26 cellular contexts compared by ENCODE assay signal in genomic region chr1:1947493-1947892, GRCh38. TPM values are rescaled to one million over a fixed set of nuclear protein-coding genes. Genes with fewer than 3 reads are reported as not detected.
DNase-seq lines count a peak whose midpoint lies in the region; ATAC-seq and TF ChIP-seq lines count a peak whose summit lies in the region.
"Had no signal": no experiment of that assay in that cellular context is flagged by ENCODE, and none has a peak within 500 bp of the region (broad histone marks: within the 10 kb centered on the region; RNA-seq: fewer than 3 reads in every experiment).

No MANE protein-coding gene starts in this region.

- peaks cover 0 to 18% (median 10%) of the 10 kb centered on the region in 6 donors for H3K4me1 ChIP-seq in spleen
- peaks cover 5% of the 10 kb centered on the region for H3K4me1 ChIP-seq in CD8-positive, alpha-beta T cell (ENCODE audit: insufficient read depth, low read length)
- H3K4me1 ChIP-seq: ascending aorta had no signal

- H3K27me3 ChIP-seq in H7 (ENCODE audit: control insufficient read depth, insufficient read depth, low read length) (no peaks in the 10 kb centered on the region), spleen (replicated peaks in 1 of 7) (peaks cover 0 to 24% (median 0%) of the 10 kb centered on the region in 7 donors)
- no peaks in the 10 kb centered on the region for H3K27me3 ChIP-seq in CD8-positive, alpha-beta T cell (ENCODE audit: insufficient read depth, low read length)
- H3K27me3 ChIP-seq: ascending aorta had no signal

- peaks cover 3% of the 10 kb centered on the region for H3K4me1 Mint-ChIP-seq in CD8-positive, alpha-beta T cell (ENCODE audit: low read depth)
- peaks cover 4% of the 10 kb centered on the region; the same call in 1 of the 2 replicates for H3K4me1 Mint-ChIP-seq in WTC11
- H3K4me1 Mint-ChIP-seq: activated naive CD4-positive, alpha-beta T cell treated with anti-CD3 and anti-CD28 coated beads, Interleukin-2, amount 50 U/mL, for 24 hours had no signal

- no peak for TF ChIP-seq CTCF in spleen (IDR thresholded peaks at IDR 0.05 in 8 of 11, conservative IDR thresholded peaks at IDR 0.05 in 3 of 11)
- TF ChIP-seq CTCF in CD8-positive, alpha-beta T cell (IDR thresholded peaks at IDR 0.05): no peak
- no peak for TF ChIP-seq CTCF in WTC11 (IDR thresholded peaks at IDR 0.05)

- H3K27ac ChIP-seq in spleen: no peak overlapping the region
- no peak overlapping the region for H3K27ac ChIP-seq in CD8-positive, alpha-beta T cell (ENCODE audit: low read depth, low read length)
- H3K27ac ChIP-seq: ascending aorta, epithelial cell of prostate, SJSA1, tibial nerve had no signal

- WGBS in spleen, 5 donors: 77 to 88% (median 82%) methylated on average over 14 of the region's 14 CpGs

- H3K36me3 Mint-ChIP-seq in CD8-positive, alpha-beta T cell: no peaks in the 10 kb centered on the region
- H3K36me3 Mint-ChIP-seq in WTC11: no peaks in the 10 kb centered on the region
- H3K36me3 Mint-ChIP-seq: activated naive CD4-positive, alpha-beta T cell treated with anti-CD3 and anti-CD28 coated beads, Interleukin-2, amount 50 U/mL, for 24 hours had no signal

- no peaks in the 10 kb centered on the region for H3K9me3 Mint-ChIP-seq in CD8-positive, alpha-beta T cell
- peaks cover 11% of the 10 kb centered on the region for H3K9me3 Mint-ChIP-seq in WTC11

- CTCF ChIA-PET in CD8-positive, alpha-beta T cell (lab: Charles Lee): interaction anchor here (0.6 to 1.3 kb wide), 3 partner anchors 97 to 216 kb away, joined by 3 read pairs; no protein-coding TSS in a partner anchor
- CTCF ChIA-PET in WTC11 (lab: Charles Lee): interaction anchor here (1.5 to 2.5 kb wide), 4 partner anchors 13 to 99 kb away, joined by 3 to 10 read pairs (median 7); no protein-coding TSS in a partner anchor

- POLR2A ChIA-PET in CD8-positive, alpha-beta T cell (lab: Charles Lee): no interaction called here
- POLR2A ChIA-PET in WTC11 (lab: Charles Lee): no interaction called here

- no peak overlapping the region for H3K4me3 Mint-ChIP-seq in CD8-positive, alpha-beta T cell
- no peak overlapping the region for H3K4me3 Mint-ChIP-seq in WTC11
- H3K4me3 Mint-ChIP-seq: activated naive CD4-positive, alpha-beta T cell treated with anti-CD3 and anti-CD28 coated beads, Interleukin-2, amount 50 U/mL, for 24 hours; stimulated activated naive CD8-positive, alpha-beta T cell treated with anti-CD3 and anti-CD28 coated beads, Interleukin-15, Interleukin-2, amounts not matched to agents 100 ng/mL and 50 ng/mL, for 24 hours had no signal

- H3K36me3 ChIP-seq in H7 (replicated peaks; ENCODE audit: control insufficient read depth, insufficient read depth, low read length): no peaks in the 10 kb centered on the region
- H3K36me3 ChIP-seq in spleen: no peaks in the 10 kb centered on the region
- H3K36me3 ChIP-seq in CD8-positive, alpha-beta T cell (ENCODE audit: insufficient read depth, low read length): no peaks in the 10 kb centered on the region
- H3K36me3 ChIP-seq: ascending aorta, SJSA1, tibial nerve had no signal

- peaks cover 0 to 16% (median 6%) of the 10 kb centered on the region in 8 donors for H3K9me3 ChIP-seq in spleen
- no peaks in the 10 kb centered on the region for H3K9me3 ChIP-seq in CD8-positive, alpha-beta T cell (ENCODE audit: low read length)
- H3K9me3 ChIP-seq: ascending aorta, SJSA1, tibial nerve had no signal

- no peak for TF ChIP-seq POLR2A in spleen (IDR thresholded peaks at IDR 0.05)

- intact Hi-C loops in spleen (cut with DNase I; ENCODE audit: low total_unique reads): loop anchor here (10.0 kb wide), 1 partner anchor 97 kb away; no protein-coding TSS in a partner anchor
- intact Hi-C loops in CD8-positive, alpha-beta T cell (cut with DNase I, micrococcal nuclease): loop anchor here in 1 of 2 experiments (10.0 kb wide), 1 partner anchor 217 kb away; no protein-coding TSS in a partner anchor

- no peak overlapping the region for H3K4me3 ChIP-seq in H7 (ENCODE audit: insufficient read depth, low read depth, low read length)
- no peak overlapping the region for H3K4me3 ChIP-seq in spleen
- H3K4me3 ChIP-seq in CD8-positive, alpha-beta T cell (ENCODE audit: low read depth, low read length): no peak overlapping the region
- H3K4me3 ChIP-seq: ascending aorta, SJSA1, tibial nerve had no signal

- peak; percentile 32 for DNase-seq in NCI-H146 (lab: John Stamatoyannopoulos, UW)
- no peak for DNase-seq in NCI-H146 treated with DMSO at 0.1 percent for 48 hours (lab: John Stamatoyannopoulos, UW; ENCODE audit: unreplicated experiment)
- DNase-seq in H7: peak; percentile 37
- DNase-seq in SHP77 (lab: John Stamatoyannopoulos, UW): peak; percentile 79 to 91
- peak; percentile 35 for DNase-seq in spleen
- DNase-seq in CD8-positive, alpha-beta T cell: no peak
- no peak for DNase-seq in WTC11 (ENCODE audit: low spot score)
- DNase-seq: 8988T; activated CD4-positive, alpha-beta T cell treated with anti-CD3 and anti-CD28 coated beads for 48 hours; cerebellar nuclear complex; GOT3; NCI-H1436; NCI-H2227 treated with DMSO at 0.1 percent for 48 hours; NK-92 treated with Interleukin-12 subunit alpha and Interleukin-12 subunit beta, amount 100 ng/mL, for 24 hours; stimulated activated CD4-positive, alpha-beta T cell treated with anti-CD3 and anti-CD28 coated beads, Interleukin-4, amount 100 ng/mL, for 1 hour; T-helper 1 cell had no signal

- H3K27me3 Mint-ChIP-seq in CD8-positive, alpha-beta T cell (ENCODE audit: low read depth): peaks cover 7% of the 10 kb centered on the region
- no peaks in the 10 kb centered on the region for H3K27me3 Mint-ChIP-seq in WTC11 (ENCODE audit: low read depth)
- H3K27me3 Mint-ChIP-seq: activated naive CD4-positive, alpha-beta T cell treated with anti-CD3 and anti-CD28 coated beads, Interleukin-2, amount 50 U/mL, for 24 hours had no signal

- no peak for ATAC-seq in CD8-positive, alpha-beta T cell
- ATAC-seq in HG02759 (IDR thresholded peaks at IDR 0.05; ENCODE audit: unreplicated experiment) (no peak), WTC11 (no peak)

- H3K27ac Mint-ChIP-seq in CD8-positive, alpha-beta T cell: no peak overlapping the region
- no peak overlapping the region for H3K27ac Mint-ChIP-seq in WTC11
- H3K27ac Mint-ChIP-seq: activated naive CD4-positive, alpha-beta T cell treated with anti-CD3 and anti-CD28 coated beads, Interleukin-2, amount 50 U/mL, for 24 hours; stimulated activated naive CD8-positive, alpha-beta T cell treated with anti-CD3 and anti-CD28 coated beads, Interleukin-15, Interleukin-2, amounts not matched to agents 100 ng/mL and 50 ng/mL, for 24 hours had no signal

TF ChIP-seq in WTC11, 78 proteins besides CTCF, POLR2A, EP300 and RAD21 (continues in another document):
- TF ChIP-seq, protein P1, sequence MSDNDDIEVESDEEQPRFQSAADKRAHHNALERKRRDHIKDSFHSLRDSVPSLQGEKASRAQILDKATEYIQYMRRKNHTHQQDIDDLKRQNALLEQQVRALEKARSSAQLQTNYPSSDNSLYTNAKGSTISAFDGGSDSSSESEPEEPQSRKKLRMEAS (CRISPR knock-in tag; IDR thresholded peaks at IDR 0.05): no peak
- no peak for TF ChIP-seq JUN (CRISPR knock-in tag; IDR thresholded peaks at IDR 0.05)
- TF ChIP-seq, protein P2, sequence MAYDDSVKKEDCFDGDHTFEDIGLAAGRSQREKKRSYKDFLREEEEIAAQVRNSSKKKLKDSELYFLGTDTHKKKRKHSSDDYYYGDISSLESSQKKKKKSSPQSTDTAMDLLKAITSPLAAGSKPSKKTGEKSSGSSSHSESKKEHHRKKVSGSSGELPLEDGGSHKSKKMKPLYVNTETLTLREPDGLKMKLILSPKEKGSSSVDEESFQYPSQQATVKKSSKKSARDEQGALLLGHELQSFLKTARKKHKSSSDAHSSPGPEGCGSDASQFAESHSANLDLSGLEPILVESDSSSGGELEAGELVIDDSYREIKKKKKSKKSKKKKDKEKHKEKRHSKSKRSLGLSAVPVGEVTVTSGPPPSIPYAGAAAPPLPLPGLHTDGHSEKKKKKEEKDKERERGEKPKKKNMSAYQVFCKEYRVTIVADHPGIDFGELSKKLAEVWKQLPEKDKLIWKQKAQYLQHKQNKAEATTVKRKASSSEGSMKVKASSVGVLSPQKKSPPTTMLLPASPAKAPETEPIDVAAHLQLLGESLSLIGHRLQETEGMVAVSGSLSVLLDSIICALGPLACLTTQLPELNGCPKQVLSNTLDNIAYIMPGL (CRISPR knock-in tag; IDR thresholded peaks at IDR 0.05): no peak

RNA-seq across cellular contexts. Expression of gene TMEM52, which starts 28.4 kb away (rescaled TPM):
- total RNA-seq in H7 (2014; rRNA removed; shearing (Covaris generic)): 24.1 and 29.4 TPM in 2 replicates
- 1 to 10 TPM in 6 of 7 donors, not detected in 1; 1.1 to 4.7 (median 1.8) TPM for total RNA-seq in spleen
- 1 to 10 TPM in 1 of 3 donors, under 1 TPM in 2; 0.35 to 1.9 (median 0.64) TPM for polyA plus RNA-seq in spleen
- 1 to 10 TPM; 1.9 to 2.2 TPM for total RNA-seq in CD8-positive, alpha-beta T cell
- total RNA-seq in WTC11 (2021): 15.0 to 21.9 TPM (median 20.0 TPM) in 3 replicates
- total RNA-seq: ascending aorta had no signal

RNA-seq across cellular contexts. Expression of gene CALML6, which starts 32.4 kb away (rescaled TPM):
- 1.6 and 3.7 TPM in 2 replicates for total RNA-seq in H7 (2014; rRNA removed; shearing (Covaris generic))
- 1 to 10 TPM in 1 of 7 donors, under 1 TPM in 4, not detected in 2; 0.34 to 3.0 (median 0.66) TPM for total RNA-seq in spleen
- polyA plus RNA-seq in spleen: 1 to 10 TPM in 1 of 3 donors, under 1 TPM in 2; 0.58 to 1.8 (median 0.85) TPM
- total RNA-seq in CD8-positive, alpha-beta T cell: 1 to 10 TPM; 1.0 to 1.2 TPM
- 0.87 to 2.1 TPM (median 1.9 TPM) in 3 replicates for total RNA-seq in WTC11 (2021)
- total RNA-seq: ascending aorta, lung microvascular endothelial cell, pulmonary artery endothelial cell, SJSA1 had no signal

RNA-seq across cellular contexts. Expression of gene CFAP74, which starts 56.1 kb away (rescaled TPM):
- not detected in 2 replicates for total RNA-seq in H7 (2014; rRNA removed; shearing (Covaris generic))
- total RNA-seq in spleen (under 1 TPM in 3 of 7 donors, not detected in 4; 0.10 to 0.32 (median 0.27) TPM), WTC11 (2021) (0.34 to 0.39 TPM (median 0.35 TPM) in 3 replicates)
- polyA plus RNA-seq in spleen: under 1 TPM; 0.03 to 0.18 (median 0.09) TPM
- not detected for total RNA-seq in CD8-positive, alpha-beta T cell
- total RNA-seq: ascending aorta, fibroblast of villous mesenchyme, lung microvascular endothelial cell, pulmonary artery endothelial cell, SJSA1, tibial nerve had no signal

RNA-seq across cellular contexts. Expression of gene GNB1, which starts 56.6 kb away (rescaled TPM):
- 135 and 159 TPM in 2 replicates for total RNA-seq in H7 (2014; rRNA removed; shearing (Covaris generic))
- 100 to 1,000 TPM; 186 to 304 (median 273) TPM for total RNA-seq in spleen
- 100 to 1,000 TPM in 1 of 3 donors, 10 to 100 TPM in 2; 76.0 to 132 (median 95.5) TPM for polyA plus RNA-seq in spleen
- 100 to 1,000 TPM; 145 to 147 TPM for total RNA-seq in CD8-positive, alpha-beta T cell
- 339 to 383 TPM (median 360 TPM) in 3 replicates for total RNA-seq in WTC11 (2021)

Comparison
In these comparisons a context has a peak if more than half of its experiments do, and no peak if none do; other contexts are left out.
1. DNase-seq: peak in NCI-H146 (single experiment), H7 (single experiment), SHP77 (2 of 2) and spleen (single experiment); none in NCI-H146 treated with DMSO at 0.1 percent for 48 hours (single experiment), CD8-positive, alpha-beta T cell (0 of 7) and WTC11 (single experiment).